2 cellular contexts compared by ENCODE assay signal in the genomic region with DNA sequence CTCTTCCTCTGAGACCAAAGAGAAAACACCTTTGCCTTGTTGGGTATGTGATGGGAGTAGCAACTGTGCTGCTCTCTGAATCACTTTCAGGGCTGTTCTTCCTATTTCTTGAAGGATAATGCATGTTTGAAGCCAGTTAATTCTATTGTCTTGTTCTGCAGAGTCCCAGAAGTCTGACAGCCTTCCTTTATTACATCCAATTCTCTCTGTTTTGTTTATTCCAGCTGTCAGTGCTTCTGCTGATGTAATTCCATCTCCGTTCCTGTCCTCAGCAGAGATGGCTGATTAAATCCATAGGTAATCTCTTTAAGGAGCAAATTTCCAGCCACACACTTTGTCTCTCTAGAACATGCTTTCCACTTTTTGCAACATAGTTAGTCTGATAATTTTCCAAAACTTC.
TF ChIP-seq lines count a peak whose summit lies in the region.

No MANE protein-coding gene starts in this region.

TF ChIP-seq in PFSK-1, 5 proteins besides CTCF, POLR2A, EP300 and RAD21:
- 0 out of 2 replicates have a peak, but pooled peaks have one; percentile 33 for TF ChIP-seq SIN3A (IDR thresholded peaks at IDR 0.05; ENCODE audit: borderline replicate concordance, insufficient read depth, low read length)
- TF ChIP-seq TAF1 (IDR thresholded peaks at IDR 0.05; ENCODE audit: borderline replicate concordance, insufficient read depth, low read length) = no peak

TF ChIP-seq in GM12878, 131 proteins besides CTCF, POLR2A, EP300 and RAD21:
- TF ChIP-seq FOXM1 (IDR thresholded peaks at IDR 0.05; ENCODE audit: low read depth, low read length) (no peak), NBN (IDR thresholded peaks at IDR 0.05) (no peak), MTA2 (IDR thresholded peaks at IDR 0.05; ENCODE audit: low read depth) (no peak), MEF2A (IDR thresholded peaks at IDR 0.05; ENCODE audit: insufficient read depth, low read depth, low read length) (no peak), POLR2AphosphoS5 (IDR thresholded peaks at IDR 0.05; ENCODE audit: low read length) (no peak), ATF7 (IDR thresholded peaks at IDR 0.05; ENCODE audit: low read depth) (no peak), ZNF274 (IDR thresholded peaks at IDR 0.05; ENCODE audit: insufficient read depth, insufficient read length) (no peak), JUNB (IDR thresholded peaks at IDR 0.05) (no peak), BMI1 (IDR thresholded peaks at IDR 0.05; ENCODE audit: borderline replicate concordance) (no peak)
- TF ChIP-seq, protein P1, sequence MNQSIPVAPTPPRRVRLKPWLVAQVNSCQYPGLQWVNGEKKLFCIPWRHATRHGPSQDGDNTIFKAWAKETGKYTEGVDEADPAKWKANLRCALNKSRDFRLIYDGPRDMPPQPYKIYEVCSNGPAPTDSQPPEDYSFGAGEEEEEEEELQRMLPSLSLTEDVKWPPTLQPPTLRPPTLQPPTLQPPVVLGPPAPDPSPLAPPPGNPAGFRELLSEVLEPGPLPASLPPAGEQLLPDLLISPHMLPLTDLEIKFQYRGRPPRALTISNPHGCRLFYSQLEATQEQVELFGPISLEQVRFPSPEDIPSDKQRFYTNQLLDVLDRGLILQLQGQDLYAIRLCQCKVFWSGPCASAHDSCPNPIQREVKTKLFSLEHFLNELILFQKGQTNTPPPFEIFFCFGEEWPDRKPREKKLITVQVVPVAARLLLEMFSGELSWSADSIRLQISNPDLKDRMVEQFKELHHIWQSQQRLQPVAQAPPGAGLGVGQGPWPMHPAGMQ (IDR thresholded peaks at IDR 0.05; ENCODE audit: borderline replicate concordance) = no peak
- TF ChIP-seq, protein P2, sequence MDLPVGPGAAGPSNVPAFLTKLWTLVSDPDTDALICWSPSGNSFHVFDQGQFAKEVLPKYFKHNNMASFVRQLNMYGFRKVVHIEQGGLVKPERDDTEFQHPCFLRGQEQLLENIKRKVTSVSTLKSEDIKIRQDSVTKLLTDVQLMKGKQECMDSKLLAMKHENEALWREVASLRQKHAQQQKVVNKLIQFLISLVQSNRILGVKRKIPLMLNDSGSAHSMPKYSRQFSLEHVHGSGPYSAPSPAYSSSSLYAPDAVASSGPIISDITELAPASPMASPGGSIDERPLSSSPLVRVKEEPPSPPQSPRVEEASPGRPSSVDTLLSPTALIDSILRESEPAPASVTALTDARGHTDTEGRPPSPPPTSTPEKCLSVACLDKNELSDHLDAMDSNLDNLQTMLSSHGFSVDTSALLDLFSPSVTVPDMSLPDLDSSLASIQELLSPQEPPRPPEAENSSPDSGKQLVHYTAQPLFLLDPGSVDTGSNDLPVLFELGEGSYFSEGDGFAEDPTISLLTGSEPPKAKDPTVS (IDR thresholded peaks at IDR 0.05; ENCODE audit: low read depth, low read length) = no peak
